2 cellular contexts compared by ENCODE assay signal in the genomic region with DNA sequence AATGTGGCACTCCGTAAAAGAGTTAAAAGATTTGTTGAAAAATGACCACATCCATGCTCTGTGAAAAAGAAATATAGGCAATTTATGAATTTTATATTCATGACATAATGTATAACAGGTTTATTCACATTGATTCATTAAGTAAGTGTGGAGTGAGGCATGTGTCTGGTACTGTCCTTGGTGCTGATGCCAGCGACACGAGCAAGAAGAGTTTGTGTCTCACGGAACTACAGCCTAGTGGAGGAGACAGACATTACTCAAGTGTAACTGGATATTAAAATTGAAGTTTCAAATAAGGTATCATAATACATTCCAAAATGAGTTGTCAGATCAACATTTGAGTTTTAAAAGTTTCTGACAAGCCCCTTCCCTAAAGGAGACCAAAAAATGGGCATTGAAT.
A peak's percentile ranks its signal among the peaks of the same experiment; 100 is the strongest.
TF ChIP-seq lines count a peak whose summit lies in the region.

No MANE protein-coding gene starts in this region.

TF ChIP-seq in IMR-90, 13 proteins besides CTCF, POLR2A, EP300 and RAD21 (continued from another document):
- TF ChIP-seq RFX5 (IDR thresholded peaks at IDR 0.05; ENCODE audit: low read depth, low read length) (no peak), RCOR1 (IDR thresholded peaks at IDR 0.05; ENCODE audit: insufficient replicate concordance, low read length) (peak; percentile 89), CHD1 (IDR thresholded peaks at IDR 0.05; ENCODE audit: low read depth, low read length) (no peak), ELK1 (IDR thresholded peaks at IDR 0.05; ENCODE audit: borderline replicate concordance, low read depth, low read length) (no peak), NFE2L2 (IDR thresholded peaks at IDR 0.05; ENCODE audit: low read depth, low read length) (no peak), BHLHE40 (IDR thresholded peaks at IDR 0.05; ENCODE audit: low read depth, low read length) (peak; percentile 40; the same call in 1 of the 2 replicates), FOS (IDR thresholded peaks at IDR 0.05; ENCODE audit: low read depth, low read length) (no peak)

TF ChIP-seq in WTC11, 78 proteins besides CTCF, POLR2A, EP300 and RAD21:
- TF ChIP-seq, protein P1, sequence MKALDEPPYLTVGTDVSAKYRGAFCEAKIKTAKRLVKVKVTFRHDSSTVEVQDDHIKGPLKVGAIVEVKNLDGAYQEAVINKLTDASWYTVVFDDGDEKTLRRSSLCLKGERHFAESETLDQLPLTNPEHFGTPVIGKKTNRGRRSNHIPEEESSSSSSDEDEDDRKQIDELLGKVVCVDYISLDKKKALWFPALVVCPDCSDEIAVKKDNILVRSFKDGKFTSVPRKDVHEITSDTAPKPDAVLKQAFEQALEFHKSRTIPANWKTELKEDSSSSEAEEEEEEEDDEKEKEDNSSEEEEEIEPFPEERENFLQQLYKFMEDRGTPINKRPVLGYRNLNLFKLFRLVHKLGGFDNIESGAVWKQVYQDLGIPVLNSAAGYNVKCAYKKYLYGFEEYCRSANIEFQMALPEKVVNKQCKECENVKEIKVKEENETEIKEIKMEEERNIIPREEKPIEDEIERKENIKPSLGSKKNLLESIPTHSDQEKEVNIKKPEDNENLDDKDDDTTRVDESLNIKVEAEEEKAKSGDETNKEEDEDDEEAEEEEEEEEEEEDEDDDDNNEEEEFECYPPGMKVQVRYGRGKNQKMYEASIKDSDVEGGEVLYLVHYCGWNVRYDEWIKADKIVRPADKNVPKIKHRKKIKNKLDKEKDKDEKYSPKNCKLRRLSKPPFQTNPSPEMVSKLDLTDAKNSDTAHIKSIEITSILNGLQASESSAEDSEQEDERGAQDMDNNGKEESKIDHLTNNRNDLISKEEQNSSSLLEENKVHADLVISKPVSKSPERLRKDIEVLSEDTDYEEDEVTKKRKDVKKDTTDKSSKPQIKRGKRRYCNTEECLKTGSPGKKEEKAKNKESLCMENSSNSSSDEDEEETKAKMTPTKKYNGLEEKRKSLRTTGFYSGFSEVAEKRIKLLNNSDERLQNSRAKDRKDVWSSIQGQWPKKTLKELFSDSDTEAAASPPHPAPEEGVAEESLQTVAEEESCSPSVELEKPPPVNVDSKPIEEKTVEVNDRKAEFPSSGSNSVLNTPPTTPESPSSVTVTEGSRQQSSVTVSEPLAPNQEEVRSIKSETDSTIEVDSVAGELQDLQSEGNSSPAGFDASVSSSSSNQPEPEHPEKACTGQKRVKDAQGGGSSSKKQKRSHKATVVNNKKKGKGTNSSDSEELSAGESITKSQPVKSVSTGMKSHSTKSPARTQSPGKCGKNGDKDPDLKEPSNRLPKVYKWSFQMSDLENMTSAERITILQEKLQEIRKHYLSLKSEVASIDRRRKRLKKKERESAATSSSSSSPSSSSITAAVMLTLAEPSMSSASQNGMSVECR (CRISPR knock-in tag; IDR thresholded peaks at IDR 0.05; ENCODE audit: borderline replicate concordance), result no peak
